In genomic region chr15:74790080-74790916, GRCh38 we compare ENCODE assay signal across 8 cellular contexts. TPM values are rescaled to one million over a fixed set of nuclear protein-coding genes. Genes with fewer than 3 reads are reported as not detected.
DNase-seq lines count a peak whose midpoint lies in the region; TF ChIP-seq lines count a peak whose summit lies in the region.

No MANE protein-coding gene starts in this region.

- no peaks in the 10 kb centered on the region for H3K27me3 Mint-ChIP-seq in activated CD4-positive, alpha-beta T cell treated with anti-CD3 and anti-CD28 coated beads, Interleukin-2, amount 10 ng/mL, durations not matched to agents 24 days and 14 days

- H3K9me3 ChIP-seq in OCI-LY1 (ENCODE audit: low read length) (no peaks in the 10 kb centered on the region), suprapubic skin (no peaks in the 10 kb centered on the region)

- H3K4me1 ChIP-seq in OCI-LY1 (ENCODE audit: insufficient read depth, low read length, severe bottlenecking) (peaks cover 100% of the 10 kb centered on the region), suprapubic skin (peaks cover 87% of the 10 kb centered on the region)

- H3K4me3 ChIP-seq in OCI-LY1 (ENCODE audit: low read depth, low read length, poor library complexity, severe bottlenecking), result peak overlapping the region; percentile 97
- H3K4me3 ChIP-seq in astrocyte of the spinal cord (ENCODE audit: low read depth, low read length), result no peak overlapping the region
- H3K4me3 ChIP-seq in suprapubic skin, result peak overlapping the region; percentile 2

- 36% methylated on average over 10 of the region's 15 CpGs for WGBS in suprapubic skin

- H4K20me1 ChIP-seq in OCI-LY1 (ENCODE audit: insufficient read depth, low read length), result no peaks in the 10 kb centered on the region

- no peak for TF ChIP-seq EP300 in suprapubic skin (IDR thresholded peaks at IDR 0.05)

- H3K36me3 ChIP-seq in OCI-LY1 (ENCODE audit: insufficient read depth, low read length), result peaks cover 53% of the 10 kb centered on the region; the same call in 1 of the 2 replicates
- no peaks in the 10 kb centered on the region for H3K36me3 ChIP-seq in suprapubic skin

- no peak for TF ChIP-seq POLR2A in suprapubic skin (IDR thresholded peaks at IDR 0.05)

- peaks cover 11% of the 10 kb centered on the region; the same call in 1 of the 2 replicates for H3F3A ChIP-seq in OCI-LY1 (ENCODE audit: insufficient read depth, low read length)

- in situ Hi-C loops in astrocyte of the spinal cord (cut with HindIII; ENCODE audit: low sequenced_read_pairs), result no loop called here

- no peaks in the 10 kb centered on the region for H3K9me3 Mint-ChIP-seq in activated CD4-positive, alpha-beta T cell treated with anti-CD3 and anti-CD28 coated beads, Interleukin-2, amount 10 ng/mL, durations not matched to agents 24 days and 14 days

- H3K4me1 Mint-ChIP-seq in activated CD4-positive, alpha-beta T cell treated with anti-CD3 and anti-CD28 coated beads, Interleukin-2, amount 10 ng/mL, durations not matched to agents 24 days and 14 days, result peaks cover 76% of the 10 kb centered on the region

- intact Hi-C loops in activated CD4-positive, alpha-beta T cell treated with anti-CD3 and anti-CD28 coated beads, Interleukin-2, amount 10 ng/mL, durations not matched to agents 24 days and 14 days (cut with micrococcal nuclease), result no loop called here

- H2AFZ ChIP-seq in OCI-LY1 (ENCODE audit: low read length), result no peak overlapping the region

- peak; percentile 75 for DNase-seq in activated CD4-positive, alpha-beta T cell treated with anti-CD3 and anti-CD28 coated beads, Interleukin-2, amount 10 ng/mL, durations not matched to agents 24 days and 14 days
- DNase-seq in activated CD4-positive, alpha-beta T cell treated with anti-CD3 and anti-CD28 coated beads, Interleukin-2, amount 50 U/mL, for 1 hour, result no peak
- peak; percentile 95 for DNase-seq in astrocyte of the spinal cord (ENCODE audit: low read depth, low spot score)
- DNase-seq in left kidney (ENCODE audit: low read depth, low spot score), result peak; percentile 48
- DNase-seq in suprapubic skin (ENCODE audit: low spot score in 2 of 2), result no peak
- DNase-seq in NK-92 (lab: John Stamatoyannopoulos, UW; ENCODE audit: unreplicated experiment), result no peak
- no peak for DNase-seq in GM19240 (ENCODE audit: insufficient read length, low spot score)

- H3K36me3 Mint-ChIP-seq in activated CD4-positive, alpha-beta T cell treated with anti-CD3 and anti-CD28 coated beads, Interleukin-2, amount 10 ng/mL, durations not matched to agents 24 days and 14 days (ENCODE audit: low read depth), result peaks cover 49% of the 10 kb centered on the region

- H3K27me3 ChIP-seq in OCI-LY1 (ENCODE audit: insufficient read depth, low read length), result no peaks in the 10 kb centered on the region
- no peaks in the 10 kb centered on the region for H3K27me3 ChIP-seq in suprapubic skin

- peak overlapping the region; percentile 96 for H3K4me3 Mint-ChIP-seq in activated CD4-positive, alpha-beta T cell treated with anti-CD3 and anti-CD28 coated beads, Interleukin-2, amount 10 ng/mL, durations not matched to agents 24 days and 14 days

- no peaks in the 10 kb centered on the region for H3K9me2 ChIP-seq in OCI-LY1 (ENCODE audit: low read depth, low read length)

- TF ChIP-seq CTCF in OCI-LY1 (IDR thresholded peaks at IDR 0.05; ENCODE audit: low read length) (no peak), astrocyte of the spinal cord (IDR thresholded peaks at IDR 0.05; ENCODE audit: low read depth, low read length) (no peak), suprapubic skin (IDR thresholded peaks at IDR 0.05) (no peak)

- H3K9ac ChIP-seq in OCI-LY1 (ENCODE audit: low read length), result peak overlapping the region; percentile 83

- peak overlapping the region; percentile 97 for H3K4me2 ChIP-seq in OCI-LY1 (ENCODE audit: low read length)

- peak overlapping the region; percentile 99 for H3K27ac Mint-ChIP-seq in activated CD4-positive, alpha-beta T cell treated with anti-CD3 and anti-CD28 coated beads, Interleukin-2, amount 10 ng/mL, durations not matched to agents 24 days and 14 days

- peaks cover 52% of the 10 kb centered on the region for H3K79me2 ChIP-seq in OCI-LY1 (ENCODE audit: insufficient read depth, low read length)

- H3K27ac ChIP-seq in OCI-LY1 (ENCODE audit: low read depth, low read length, poor library complexity, severe bottlenecking) (peak overlapping the region; percentile 99), suprapubic skin (peak overlapping the region; percentile 71)

RNA-seq across cellular contexts. Expression of gene CSK, which starts 8.4 kb away (rescaled TPM):
- total RNA-seq in activated CD4-positive, alpha-beta T cell treated with anti-CD3 and anti-CD28 coated beads, Interleukin-2, amount 10 ng/mL, durations not matched to agents 24 days and 14 days, result 332 and 340 TPM in 2 replicates
- total RNA-seq in suprapubic skin, result 10 to 100 TPM; 33.1 to 45.2 (median 35.5) TPM

RNA-seq across cellular contexts. Expression of gene LMAN1L, which starts 22.3 kb away (rescaled TPM):
- total RNA-seq in activated CD4-positive, alpha-beta T cell treated with anti-CD3 and anti-CD28 coated beads, Interleukin-2, amount 10 ng/mL, durations not matched to agents 24 days and 14 days, result 0.33 and 0.36 TPM in 2 replicates
- under 1 TPM in 1 of 4 donors, not detected in 3; 0.42 TPM for total RNA-seq in suprapubic skin

RNA-seq across cellular contexts. Expression of gene CPLX3, which starts 36.1 kb away (rescaled TPM):
- total RNA-seq in activated CD4-positive, alpha-beta T cell treated with anti-CD3 and anti-CD28 coated beads, Interleukin-2, amount 10 ng/mL, durations not matched to agents 24 days and 14 days, result 0.09 TPM in 2 replicates
- total RNA-seq in suprapubic skin, result under 1 TPM in 1 of 4 donors, not detected in 3; 0.47 TPM

RNA-seq across cellular contexts. Expression of gene CYP1A2, which starts 41.7 kb away (rescaled TPM):
- not detected in 2 replicates for total RNA-seq in activated CD4-positive, alpha-beta T cell treated with anti-CD3 and anti-CD28 coated beads, Interleukin-2, amount 10 ng/mL, durations not matched to agents 24 days and 14 days
- not detected for total RNA-seq in suprapubic skin

RNA-seq across cellular contexts. Expression of gene ULK3, which starts 52.7 kb away (rescaled TPM):
- 52.6 and 57.3 TPM in 2 replicates for total RNA-seq in activated CD4-positive, alpha-beta T cell treated with anti-CD3 and anti-CD28 coated beads, Interleukin-2, amount 10 ng/mL, durations not matched to agents 24 days and 14 days
- total RNA-seq in suprapubic skin, result 100 to 1,000 TPM; 105 to 330 (median 129) TPM

Comparison
In these comparisons a context has a peak if more than half of its experiments do, and no peak if none do; other contexts are left out.
1. DNase-seq: peak in activated CD4-positive, alpha-beta T cell treated with anti-CD3 and anti-CD28 coated beads, Interleukin-2, amount 10 ng/mL, durations not matched to agents 24 days and 14 days (single experiment), astrocyte of the spinal cord (single experiment) and left kidney (single experiment); none in activated CD4-positive, alpha-beta T cell treated with anti-CD3 and anti-CD28 coated beads, Interleukin-2, amount 50 U/mL, for 1 hour (single experiment), suprapubic skin (0 of 2), NK-92 (single experiment) and GM19240 (single experiment).